ENCODE assay signal across 8 cellular contexts in the genomic region with DNA sequence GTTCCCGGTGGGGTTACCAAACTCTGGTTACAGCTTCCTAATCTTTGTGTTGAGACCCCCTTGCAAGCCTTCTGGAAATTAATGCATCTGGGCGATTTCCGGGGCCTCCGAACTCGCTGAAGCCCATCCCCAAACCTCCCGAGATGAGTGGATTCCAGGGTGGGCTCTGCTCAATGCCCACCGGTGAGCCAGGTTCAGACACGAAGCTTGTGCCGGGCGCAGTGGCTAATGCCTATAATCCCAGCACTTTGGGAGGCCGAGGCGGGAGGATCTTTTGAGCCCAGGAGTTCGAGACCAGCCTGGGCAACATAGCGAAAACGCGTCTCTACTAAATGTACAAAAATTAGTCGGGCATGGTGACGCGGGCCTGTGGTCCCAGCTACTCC. TPM values are rescaled to one million over a fixed set of nuclear protein-coding genes. Genes with fewer than 3 reads are reported as not detected.
DNase-seq lines count a peak whose midpoint lies in the region; ATAC-seq and TF ChIP-seq lines count a peak whose summit lies in the region.

No MANE protein-coding gene starts in this region.

- H3K27ac Mint-ChIP-seq in CD8-positive, alpha-beta T cell, result peak overlapping the region; percentile 88
- H3K27ac Mint-ChIP-seq in progenitor cell of endocrine pancreas (no peak overlapping the region), Caco-2 (ENCODE audit: unreplicated experiment) (no peak overlapping the region)

- POLR2A ChIA-PET in CD8-positive, alpha-beta T cell (lab: Charles Lee), result interaction anchor here (0.6 to 1.7 kb wide), 5 partner anchors 13 to 1903 kb away, joined by 3 to 7 read pairs (median 5); a partner anchor contains a TSS
- POLR2A ChIA-PET in RWPE1 (lab: Yijun Ruan, JAX; ENCODE audit: low non-redundant PET) (no interaction called here), Caco-2 (lab: Charles Lee) (no interaction called here)

- H3K27ac ChIP-seq in CD8-positive, alpha-beta T cell (ENCODE audit: low read depth, low read length), result peak overlapping the region; percentile 79
- peak overlapping the region; percentile 52 for H3K27ac ChIP-seq in RWPE1

- no peaks in the 10 kb centered on the region for H3K27me3 Mint-ChIP-seq in CD8-positive, alpha-beta T cell (ENCODE audit: low read depth)
- H3K27me3 Mint-ChIP-seq in progenitor cell of endocrine pancreas (peaks cover 24% of the 10 kb centered on the region), Caco-2 (ENCODE audit: insufficient read depth, unreplicated experiment) (no peaks in the 10 kb centered on the region)

- H3K36me3 ChIP-seq in CD8-positive, alpha-beta T cell (ENCODE audit: insufficient read depth, low read length), result no peaks in the 10 kb centered on the region
- H3K36me3 ChIP-seq in Caco-2 (ENCODE audit: control insufficient read depth, insufficient read depth, low read length), result no peaks in the 10 kb centered on the region

- TF ChIP-seq CTCF in CD8-positive, alpha-beta T cell (IDR thresholded peaks at IDR 0.05), result no peak
- TF ChIP-seq CTCF in RWPE1 (conservative IDR thresholded peaks at IDR 0.05; ENCODE audit: low read depth) (no peak), fibroblast of the aortic adventitia (IDR thresholded peaks at IDR 0.05; ENCODE audit: insufficient read depth, low read length) (no peak), progenitor cell of endocrine pancreas (IDR thresholded peaks at IDR 0.05; ENCODE audit: unreplicated experiment) (no peak), Caco-2 (IDR thresholded peaks at IDR 0.05; ENCODE audit: insufficient read depth in 1 of 2, low read depth in 1 of 2, low read length in 1 of 2, severe bottlenecking in 1 of 2, unreplicated experiment in 1 of 2) (no peak)

- no peaks in the 10 kb centered on the region for H3K27me3 ChIP-seq in CD8-positive, alpha-beta T cell (ENCODE audit: insufficient read depth, low read length)
- no peaks in the 10 kb centered on the region for H3K27me3 ChIP-seq in Caco-2 (replicated peaks; ENCODE audit: control insufficient read depth, insufficient read depth, low read length)

- BruUV-seq in Caco-2 (replicated peaks; lab: Mats Ljungman, UMichigan), result no TSS peak

- intact Hi-C loops in CD8-positive, alpha-beta T cell (cut with DNase I, micrococcal nuclease), result loop anchor here (1.0 to 10.0 kb wide), 9 partner anchors 40 to 773 kb away; a partner anchor contains a TSS
- intact Hi-C loops in Caco-2 (cut with micrococcal nuclease; ENCODE audit: unreplicated experiment), result no loop called here

- H3K4me3 ChIP-seq in CD8-positive, alpha-beta T cell (ENCODE audit: low read depth, low read length), result peak overlapping the region; percentile 94
- H3K4me3 ChIP-seq in fibroblast of the aortic adventitia (ENCODE audit: low read depth, low read length) (peak overlapping the region; percentile 63), Caco-2 (ENCODE audit: low read depth, low read length) (no peak overlapping the region)

- CTCF ChIA-PET in CD8-positive, alpha-beta T cell (lab: Charles Lee), result interaction anchor here (0.5 to 1.1 kb wide), 3 partner anchors 10 to 1105 kb away, joined by 3 to 4 read pairs (median 4); no protein-coding TSS in a partner anchor
- CTCF ChIA-PET in RWPE1 (lab: Yijun Ruan, JAX) (no interaction called here), Caco-2 (lab: Charles Lee) (no interaction called here)

- ATAC-seq in CD8-positive, alpha-beta T cell, result no peak
- no peak for ATAC-seq in HG03025 (IDR thresholded peaks at IDR 0.05; ENCODE audit: low FRiP score, unreplicated experiment)
- ATAC-seq in GM18502 (IDR thresholded peaks at IDR 0.05; ENCODE audit: poor library complexity, unreplicated experiment), result no peak

- H3K4me1 ChIP-seq in CD8-positive, alpha-beta T cell (ENCODE audit: insufficient read depth, low read length), result peaks cover 41% of the 10 kb centered on the region
- H3K4me1 ChIP-seq in Caco-2, result no peaks in the 10 kb centered on the region

- no peaks in the 10 kb centered on the region for H3K9me3 Mint-ChIP-seq in CD8-positive, alpha-beta T cell
- H3K9me3 Mint-ChIP-seq in progenitor cell of endocrine pancreas (ENCODE audit: low read depth) (no peaks in the 10 kb centered on the region), Caco-2 (ENCODE audit: unreplicated experiment) (no peaks in the 10 kb centered on the region)

- H3K4me3 Mint-ChIP-seq in CD8-positive, alpha-beta T cell, result peak overlapping the region; percentile 84
- H3K4me3 Mint-ChIP-seq in progenitor cell of endocrine pancreas (ENCODE audit: low read depth) (peak overlapping the region; percentile 59), Caco-2 (ENCODE audit: unreplicated experiment) (no peak overlapping the region)

- peaks cover 18% of the 10 kb centered on the region for H3K4me1 Mint-ChIP-seq in CD8-positive, alpha-beta T cell (ENCODE audit: low read depth)
- no peaks in the 10 kb centered on the region for H3K4me1 Mint-ChIP-seq in progenitor cell of endocrine pancreas (ENCODE audit: low read depth)
- no peaks in the 10 kb centered on the region for H3K4me1 Mint-ChIP-seq in Caco-2 (ENCODE audit: low read depth, unreplicated experiment)

- peaks cover 13% of the 10 kb centered on the region for H3K36me3 Mint-ChIP-seq in CD8-positive, alpha-beta T cell
- H3K36me3 Mint-ChIP-seq in progenitor cell of endocrine pancreas (ENCODE audit: insufficient read depth), result no peaks in the 10 kb centered on the region
- no peaks in the 10 kb centered on the region for H3K36me3 Mint-ChIP-seq in Caco-2 (ENCODE audit: insufficient read depth, unreplicated experiment)

- no peak for DNase-seq in CD8-positive, alpha-beta T cell
- DNase-seq in RWPE1 (ENCODE audit: low spot score) (no peak), fibroblast of the aortic adventitia (ENCODE audit: low read depth) (no peak), progenitor cell of endocrine pancreas (ENCODE audit: low spot score, unreplicated experiment) (no peak), Caco-2 (no peak), SW 1271 (lab: John Stamatoyannopoulos, UW) (no peak)

- no peaks in the 10 kb centered on the region for H3K9me3 ChIP-seq in CD8-positive, alpha-beta T cell (ENCODE audit: low read length)
- H3K9me3 ChIP-seq in Caco-2, result no peaks in the 10 kb centered on the region

RNA-seq across cellular contexts. Expression of a gene that starts 0.4 kb away (rescaled TPM):
- 1 to 10 TPM; 5.9 to 6.3 TPM for total RNA-seq in CD8-positive, alpha-beta T cell
- total RNA-seq in fibroblast of the aortic adventitia (ENCODE audit: low replicate concordance), result 0.82 and 4.8 TPM in 2 replicates
- total RNA-seq in progenitor cell of endocrine pancreas, result 0.72 and 0.80 TPM in 2 replicates
- not detected in 2 replicates for total RNA-seq in Caco-2 (2022)

RNA-seq across cellular contexts. Expression of a gene that starts 45.9 kb away (rescaled TPM):
- not detected for total RNA-seq in CD8-positive, alpha-beta T cell
- total RNA-seq in fibroblast of the aortic adventitia (ENCODE audit: low replicate concordance), result not detected in 2 replicates
- total RNA-seq in progenitor cell of endocrine pancreas, result not detected in 2 replicates
- total RNA-seq in Caco-2 (2022), result not detected in 2 replicates
